1 cellular context compared by ENCODE assay signal in the genomic region with DNA sequence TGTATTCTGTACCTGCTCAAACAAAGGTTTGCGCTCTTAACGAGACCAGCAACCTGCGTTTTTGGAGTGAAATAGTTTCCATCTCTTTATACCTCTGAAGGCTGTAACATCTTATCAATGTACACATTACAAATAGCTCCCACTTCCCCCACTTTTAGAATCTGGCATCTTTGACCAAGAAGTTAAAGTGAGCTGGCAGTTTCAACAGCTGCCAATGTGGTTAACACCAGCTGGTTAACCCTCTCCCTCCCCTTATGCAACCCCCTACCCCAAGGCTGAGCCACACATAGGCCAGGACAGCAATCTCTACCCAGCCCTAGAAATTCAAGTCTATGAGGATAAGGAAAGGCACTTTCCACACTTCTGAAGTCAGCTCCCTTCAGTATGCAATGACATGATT.
TF ChIP-seq lines count a peak whose summit lies in the region.

No MANE protein-coding gene starts in this region.

TF ChIP-seq in GM12878, 131 proteins besides CTCF, POLR2A, EP300 and RAD21:
- TF ChIP-seq GABPA (IDR thresholded peaks at IDR 0.05; ENCODE audit: low read depth) (peak; percentile 21; the same call in 1 of the 2 replicates), TARDBP (IDR thresholded peaks at IDR 0.05; ENCODE audit: borderline replicate concordance) (no peak), BHLHE40 (IDR thresholded peaks at IDR 0.05; ENCODE audit: borderline replicate concordance in 1 of 2, low read depth in 2 of 2, low read length in 1 of 2) (peak in 1 of 2 experiments; percentile 5; a peak in 1 of 4 replicates), TCF3 (IDR thresholded peaks at IDR 0.05; ENCODE audit: borderline replicate concordance, insufficient read depth, low read depth, low read length) (peak; percentile 69; the same call in 1 of the 2 replicates), TCF12 (IDR thresholded peaks at IDR 0.05; ENCODE audit: low read depth, low read length) (peak; percentile 81), RUNX3 (IDR thresholded peaks at IDR 0.05; ENCODE audit: low read length) (peak; percentile 78), BRCA1 (IDR thresholded peaks at IDR 0.05; ENCODE audit: low read depth, low read length) (no peak), NR2F1 (conservative IDR thresholded peaks at IDR 0.05) (no peak)
